24 cellular contexts compared by ENCODE assay signal in the genomic region with DNA sequence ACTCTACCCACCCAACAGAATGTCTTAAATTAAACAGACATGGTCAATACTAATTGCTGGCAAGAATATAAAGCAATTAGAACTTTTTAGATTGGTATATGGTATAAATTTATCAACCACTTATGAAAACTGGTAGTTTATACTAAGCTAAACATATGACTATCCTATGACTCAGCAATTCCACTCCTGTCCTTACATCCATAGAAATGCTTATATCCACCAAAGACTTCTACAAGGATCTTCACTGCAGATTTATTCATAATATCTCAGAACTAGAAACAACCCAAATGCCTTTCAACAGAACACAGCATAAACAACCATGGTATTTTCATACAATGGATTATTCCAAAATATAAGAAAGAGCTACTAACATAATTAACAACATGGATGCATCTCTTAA. TPM values are rescaled to one million over a fixed set of nuclear protein-coding genes. Genes with fewer than 3 reads are reported as not detected.
DNase-seq lines count a peak whose midpoint lies in the region; ATAC-seq, FAIRE-seq and TF ChIP-seq lines count a peak whose summit lies in the region.
"Had no signal": no experiment of that assay in that cellular context is flagged by ENCODE, and none has a peak within 500 bp of the region (broad histone marks: within the 10 kb centered on the region; RNA-seq: fewer than 3 reads in every experiment).

No MANE protein-coding gene starts in this region.

- H3F3A ChIP-seq in GM23248 (ENCODE audit: insufficient read depth): peaks cover 8% of the 10 kb centered on the region; the same call in 1 of the 2 replicates

- no peak for FAIRE-seq in A549 (lab: Jason Lieb, UNC)
- FAIRE-seq: G401.6 had no signal

- POLR2A ChIA-PET in A549 (lab: Yijun Ruan, JAX): no interaction called here

- no peaks in the 10 kb centered on the region for H4K20me1 ChIP-seq in GM23248 (ENCODE audit: insufficient read depth)

- no peak for TF ChIP-seq RAD21 in A549 (conservative IDR thresholded peaks at IDR 0.05 in 1 of 2, IDR thresholded peaks at IDR 0.05 in 1 of 2)

- no peak for TF ChIP-seq CTCF in A549 (IDR thresholded peaks at IDR 0.05)
- no peak for TF ChIP-seq CTCF in heart left ventricle (IDR thresholded peaks at IDR 0.05)

- H3K4me3 ChIP-seq in A549: no peak overlapping the region
- no peak overlapping the region for H3K4me3 ChIP-seq in GM23248
- no peak overlapping the region for H3K4me3 ChIP-seq in heart left ventricle
- H3K4me3 ChIP-seq: cardiac muscle cell, gastrocnemius medialis, left lung, mucosa of descending colon, skin epidermis, suprapubic skin had no signal

- no peaks in the 10 kb centered on the region for H3K9me2 ChIP-seq in GM23248 (ENCODE audit: insufficient read depth)

- CTCF ChIA-PET in A549 (lab: Yijun Ruan, JAX): no interaction called here

- TF ChIP-seq EP300 in A549 (IDR thresholded peaks at IDR 0.05): no peak

- no peak for DNase-seq in A549 (ENCODE audit: low read depth in 1 of 2, low spot score in 1 of 2)
- peak; percentile 30 for DNase-seq in GM23248
- DNase-seq in amniotic stem cell (lab: John Stamatoyannopoulos, UW): peak; percentile 2
- peak; percentile 20 for DNase-seq in fibroblast of gingiva (ENCODE audit: low read depth)
- no peak for DNase-seq in NCI-H524 treated with DMSO at 0.1 percent for 48 hours (lab: John Stamatoyannopoulos, UW)
- no peak for DNase-seq in stimulated activated naive CD8-positive, alpha-beta T cell treated with anti-CD3 and anti-CD28 coated beads, Interleukin-15, amount 100 ng/mL, for 72 hours
- no peak for DNase-seq in heart left ventricle
- DNase-seq in activated CD4-positive, alpha-beta T cell treated with anti-CD3 and anti-CD28 coated beads, Interleukin-2, amount 50 U/mL, for 1 hour: no peak
- DNase-seq: activated CD4-positive, alpha-beta T cell treated with anti-CD3 and anti-CD28 coated beads for 36 hours; activated CD8-positive, alpha-beta memory T cell treated with anti-CD3 and anti-CD28 coated beads, Interleukin-2, amount 50 U/mL, for 4 hours; activated naive CD4-positive, alpha-beta T cell treated with Interleukin-2 at 50 U/mL for 16 hours; Caco-2; effector CD8-positive, alpha-beta T cell; gastrocnemius medialis; left lung; mucosa of descending colon; NCI-H526 treated with DMSO at 0.1 percent for 48 hours; stimulated activated CD4-positive, alpha-beta T cell treated with anti-CD3 and anti-CD28 coated beads, Interleukin-4, amount 100 ng/mL, for 4 hours; stimulated activated CD8-positive, alpha-beta memory T cell treated with anti-CD3 and anti-CD28 coated beads, Interleukin-4, amount 100 ng/mL, for 48 hours; T1000 had no signal

- H3K27ac Mint-ChIP-seq in stimulated activated naive CD8-positive, alpha-beta T cell treated with anti-CD3 and anti-CD28 coated beads, Interleukin-15, amount 100 ng/mL, for 72 hours: no peak overlapping the region
- H3K27ac Mint-ChIP-seq: activated CD4-positive, alpha-beta T cell treated with anti-CD3 and anti-CD28 coated beads for 36 hours had no signal

- H3K79me2 ChIP-seq in GM23248 (ENCODE audit: insufficient read depth): peaks cover 17% of the 10 kb centered on the region; the same call in 1 of the 2 replicates

- H3K9me3 Mint-ChIP-seq in stimulated activated naive CD8-positive, alpha-beta T cell treated with anti-CD3 and anti-CD28 coated beads, Interleukin-15, amount 100 ng/mL, for 72 hours: peaks cover 0 to 7% of the 10 kb centered on the region in 2 donors

- in situ Hi-C loops in GM23248 (cut with MboI): no loop called here

- H3K27ac ChIP-seq in A549 (no peak overlapping the region), GM23248 (no peak overlapping the region), heart left ventricle (no peak overlapping the region)
- H3K27ac ChIP-seq: cardiac muscle cell, gastrocnemius medialis, left lung, skin epidermis, suprapubic skin had no signal

- H3K4me2 ChIP-seq in A549: no peak overlapping the region
- peak overlapping the region; percentile 7 for H3K4me2 ChIP-seq in GM23248 (ENCODE audit: unreplicated experiment)

- peak overlapping the region in 1 of 2 donors; percentile 10 for H3K4me3 Mint-ChIP-seq in stimulated activated naive CD8-positive, alpha-beta T cell treated with anti-CD3 and anti-CD28 coated beads, Interleukin-15, amount 100 ng/mL, for 72 hours
- H3K4me3 Mint-ChIP-seq: activated CD4-positive, alpha-beta T cell treated with anti-CD3 and anti-CD28 coated beads for 36 hours had no signal

- no peaks in the 10 kb centered on the region for H3K27me3 ChIP-seq in GM23248 (replicated peaks; ENCODE audit: insufficient read depth)
- H3K27me3 ChIP-seq in heart left ventricle: no peaks in the 10 kb centered on the region
- H3K27me3 ChIP-seq: cardiac muscle cell, gastrocnemius medialis, left lung, suprapubic skin had no signal

- H3K4me1 Mint-ChIP-seq in stimulated activated naive CD8-positive, alpha-beta T cell treated with anti-CD3 and anti-CD28 coated beads, Interleukin-15, amount 100 ng/mL, for 72 hours: peaks cover 57% of the 10 kb centered on the region

- H2AFZ ChIP-seq in GM23248: no peak overlapping the region

- ATAC-seq in A549 (no peak), heart left ventricle (no peak)
- ATAC-seq in stimulated activated naive CD8-positive, alpha-beta T cell treated with anti-CD3 and anti-CD28 coated beads, Interleukin-15, amount 100 ng/mL, for 72 hours: no peak
- ATAC-seq: activated CD4-positive, alpha-beta T cell treated with anti-CD3 and anti-CD28 coated beads for 36 hours; gastrocnemius medialis; left lung; mucosa of descending colon had no signal

- H3K27me3 Mint-ChIP-seq in stimulated activated naive CD8-positive, alpha-beta T cell treated with anti-CD3 and anti-CD28 coated beads, Interleukin-15, amount 100 ng/mL, for 72 hours: no peaks in the 10 kb centered on the region
- H3K27me3 Mint-ChIP-seq: activated CD4-positive, alpha-beta T cell treated with anti-CD3 and anti-CD28 coated beads for 36 hours had no signal

- TF ChIP-seq POLR2A in A549 (IDR thresholded peaks at IDR 0.05; ENCODE audit: low read length) (no peak), heart left ventricle (IDR thresholded peaks at IDR 0.05) (no peak)

- 0 out of 2 replicates have a peak, but pooled peaks cover 16% of the 10 kb centered on the region for H3K36me3 ChIP-seq in GM23248 (ENCODE audit: low read depth)
- H3K36me3 ChIP-seq in heart left ventricle: peaks cover 0 to 74% (median 47%) of the 10 kb centered on the region in 9 donors

- intact Hi-C loops in heart left ventricle (cut with DNase I): no loop called here

- peaks cover 22% of the 10 kb centered on the region for H3K9me3 ChIP-seq in A549
- no peaks in the 10 kb centered on the region for H3K9me3 ChIP-seq in GM23248 (ENCODE audit: low read depth)
- H3K9me3 ChIP-seq in heart left ventricle: peaks cover 0 to 2% (median 0%) of the 10 kb centered on the region in 12 donors
- H3K9me3 ChIP-seq: Caco-2, gastrocnemius medialis, mucosa of descending colon, suprapubic skin had no signal

- H3K9ac ChIP-seq in GM23248: no peak overlapping the region

- 0 out of 3 replicates have a peak, but pooled peaks cover 4% of the 10 kb centered on the region for H3K4me1 ChIP-seq in A549
- H3K4me1 ChIP-seq in GM23248 (ENCODE audit: insufficient read depth): peaks cover 14% of the 10 kb centered on the region; the same call in 1 of the 2 replicates
- H3K4me1 ChIP-seq in heart left ventricle: peaks cover 0 to 28% (median 14%) of the 10 kb centered on the region in 12 donors

TF ChIP-seq in A549, 52 proteins besides CTCF, POLR2A, EP300 and RAD21:
- TF ChIP-seq CHD4 (IDR thresholded peaks at IDR 0.05; ENCODE audit: borderline replicate concordance) (no peak), NFE2L2 (conservative IDR thresholded peaks at IDR 0.05; ENCODE audit: low read length) (peak; percentile 61), HOXB5 (CRISPR knock-in tag; IDR thresholded peaks at IDR 0.05) (no peak), MAFK (IDR thresholded peaks at IDR 0.05; ENCODE audit: partially characterized antibody) (peak; percentile 74)

RNA-seq across cellular contexts. Expression of a gene that starts 4.6 kb away (rescaled TPM):
- 4.1 and 4.9 TPM in 2 replicates for polyA plus RNA-seq in A549 (2011; rRNA removed)
- 0.62 and 0.63 TPM in 2 replicates for polyA plus RNA-seq in A549 (2012; cell fraction: cytosol; rRNA removed)
- 0.36 and 0.48 TPM in 2 replicates for polyA plus RNA-seq in A549 (2012; cell fraction: nucleus; rRNA removed)
- polyA plus RNA-seq in A549 (2017; fragmentation: RNase III; extraction: RNeasy Plus Mini Kit Qiagen cat#74134 plus additional on column Dnase treatment): 2.4 to 2.5 TPM (median 2.5 TPM) in 3 replicates
- 2.7 and 3.2 TPM in 2 replicates for polyA minus RNA-seq in A549 (2011; rRNA and poly(A)+ RNA removed)
- 3.2 and 3.8 TPM in 2 replicates for total RNA-seq in GM23248 (2014; rRNA removed; shearing (Covaris generic))
- 3.8 TPM in 2 replicates for polyA plus RNA-seq in GM23248 (2016; fragmentation: Nextera tagmentation; extraction: Ambion mirVana)
- total RNA-seq in heart left ventricle: 1 to 10 TPM; 3.2 to 6.5 (median 4.0) TPM
- polyA plus RNA-seq in heart left ventricle: 1 to 10 TPM in 1 of 2 donors, under 1 TPM in 1; 0.99 to 2.2 TPM

Comparison
In these comparisons a context has a peak if more than half of its experiments do, and no peak if none do; other contexts are left out.
1. DNase-seq: peak in GM23248 (single experiment), amniotic stem cell (single experiment) and fibroblast of gingiva (single experiment); none in A549 (0 of 2), NCI-H524 treated with DMSO at 0.1 percent for 48 hours (single experiment), stimulated activated naive CD8-positive, alpha-beta T cell treated with anti-CD3 and anti-CD28 coated beads, Interleukin-15, amount 100 ng/mL, for 72 hours (0 of 2), heart left ventricle (0 of 5) and activated CD4-positive, alpha-beta T cell treated with anti-CD3 and anti-CD28 coated beads, Interleukin-2, amount 50 U/mL, for 1 hour (single experiment).